ENCODE assay signal across 33 cellular contexts in genomic region chr1:110282395-110282794, GRCh38.
"Had no signal": no experiment of that assay in that cellular context is flagged by ENCODE, and none has a peak within 500 bp of the region (broad histone marks: within the 10 kb centered on the region; RNA-seq: fewer than 3 reads in every experiment).

No MANE protein-coding gene starts in this region.

- H3K27me3 ChIP-seq: ascending aorta, cardiac muscle cell, colonic mucosa, dorsolateral prefrontal cortex, gastrocnemius medialis, hepatocyte, neutrophil, sigmoid colon, stomach, tibial artery, upper lobe of right lung had no signal

- H3K27me3 Mint-ChIP-seq: activated CD4-positive, alpha-beta T cell treated with anti-CD3 and anti-CD28 coated beads for 36 hours; stimulated activated naive B cell treated with anti-CD40 and anti-IgM and Interleukin-4, amounts not matched to agents 10 μg/mL and 1 μg/mL and 100 μg/mL, for 72 hours had no signal

- H3K4me2 ChIP-seq: hepatocyte had no signal

- H3K27ac ChIP-seq: ascending aorta, cardiac muscle cell, colonic mucosa, dorsolateral prefrontal cortex, hepatocyte, neutrophil, prostate gland, sigmoid colon, stomach, tibial artery, upper lobe of right lung had no signal

- H3K27ac Mint-ChIP-seq: activated CD4-positive, alpha-beta T cell treated with anti-CD3 and anti-CD28 coated beads for 36 hours; activated CD8-positive, alpha-beta memory T cell treated with anti-CD3 and anti-CD28 coated beads, Interleukin-2, amount 10 ng/mL, durations not matched to agents 7 days and 5 days; activated CD8-positive, alpha-beta T cell treated with anti-CD3 and anti-CD28 coated beads, Interleukin-2, amount 10 ng/mL, durations not matched to agents 7 days and 5 days; activated naive CD4-positive, alpha-beta T cell treated with anti-CD3 and anti-CD28 coated beads for 36 hours; activated naive CD8-positive, alpha-beta T cell treated with anti-CD3 and anti-CD28 coated beads, Interleukin-2, amount 10 ng/mL, durations not matched to agents 7 days and 5 days; activated T-helper 1 cell treated with anti-CD3 and anti-CD28 coated beads, Interleukin-12 subunit alpha, Interleukin-12 subunit beta, Interleukin-2, Interleukin-4 antibody, amounts not matched to agents 30 ng/mL and 10 ng/mL and 1 ng/mL, durations not matched to agents 14 hours and 24 hours and 36 hours; nephron; stimulated activated naive B cell treated with anti-CD40 and anti-IgM and Interleukin-4, amounts not matched to agents 10 μg/mL and 1 μg/mL and 100 μg/mL, for 72 hours had no signal

- H2AFZ ChIP-seq: hepatocyte had no signal

- H3K36me3 Mint-ChIP-seq: activated CD8-positive, alpha-beta memory T cell treated with anti-CD3 and anti-CD28 coated beads, Interleukin-2, amount 10 ng/mL, durations not matched to agents 7 days and 5 days; activated naive CD8-positive, alpha-beta T cell treated with anti-CD3 and anti-CD28 coated beads, Interleukin-2, amount 10 ng/mL, durations not matched to agents 7 days and 5 days; brain; stimulated activated naive B cell treated with anti-CD40 and anti-IgM and Interleukin-4, amounts not matched to agents 10 μg/mL and 1 μg/mL and 100 μg/mL, for 72 hours had no signal

- H3K36me3 ChIP-seq: ascending aorta, cardiac muscle cell, colonic mucosa, gastrocnemius medialis, neutrophil, prostate gland, sigmoid colon, stomach, tibial artery, upper lobe of right lung had no signal

- ATAC-seq: activated CD4-positive, alpha-beta T cell treated with anti-CD3 and anti-CD28 coated beads for 36 hours; activated CD8-positive, alpha-beta memory T cell treated with anti-CD3 and anti-CD28 coated beads, Interleukin-2, amount 10 ng/mL, durations not matched to agents 7 days and 5 days; activated CD8-positive, alpha-beta T cell treated with anti-CD3 and anti-CD28 coated beads, Interleukin-2, amount 10 ng/mL, durations not matched to agents 7 days and 5 days; gastrocnemius medialis; left cardiac atrium; left ventricle myocardium superior; mucosa of descending colon; stimulated activated naive B cell treated with anti-CD40 and anti-IgM and Interleukin-4, amounts not matched to agents 10 μg/mL and 1 μg/mL and 100 μg/mL, for 72 hours; upper lobe of right lung had no signal

- H3K4me3 ChIP-seq: ascending aorta, cardiac muscle cell, colonic mucosa, dorsolateral prefrontal cortex, gastrocnemius medialis, hepatocyte, mucosa of descending colon, prostate gland, sigmoid colon, stomach, tibial artery, upper lobe of right lung had no signal

- H3K9me3 ChIP-seq: ascending aorta, colonic mucosa, gastrocnemius medialis, mucosa of descending colon, neutrophil, prostate gland, sigmoid colon, stomach, tibial artery, upper lobe of right lung had no signal

- DNase-seq: activated CD4-positive, alpha-beta T cell treated with anti-CD3 and anti-CD28 coated beads for 36 hours; activated CD4-positive, CD25-positive, alpha-beta regulatory T cell; activated CD8-positive, alpha-beta memory T cell treated with anti-CD3 and anti-CD28 coated beads, Interleukin-2, amount 10 ng/mL, durations not matched to agents 7 days and 5 days; activated CD8-positive, alpha-beta T cell treated with anti-CD3 and anti-CD28 coated beads, Interleukin-2, amount 10 ng/mL, durations not matched to agents 7 days and 5 days; activated effector memory CD4-positive, alpha-beta T cell treated with anti-CD3 and anti-CD28 coated beads, Interleukin-2, amount 50 U/mL, for 16 hours; activated naive CD4-positive, alpha-beta T cell treated with anti-CD3 and anti-CD28 coated beads for 36 hours; activated naive CD8-positive, alpha-beta T cell treated with anti-CD3 and anti-CD28 coated beads, Interleukin-2, amount 10 ng/mL, durations not matched to agents 7 days and 5 days; cerebellar nuclear complex; colonic mucosa; dorsolateral prefrontal cortex; effector memory CD4-positive, alpha-beta T cell; left cardiac atrium; left ventricle myocardium superior; mucosa of descending colon; retina; sigmoid colon; small intestine; stimulated activated CD4-positive, alpha-beta T cell treated with anti-CD3 and anti-CD28 coated beads, Interleukin-4, amount 100 ng/mL, for 4 hours; stimulated activated CD8-positive, alpha-beta memory T cell treated with anti-CD3 and anti-CD28 coated beads, Interleukin-4, amount 100 ng/mL, for 48 hours; stimulated activated naive B cell treated with anti-CD40 and anti-IgM and Interleukin-4, amounts not matched to agents 10 μg/mL and 1 μg/mL and 100 μg/mL, for 72 hours; stomach; T-helper 1 cell; tibial artery; upper lobe of right lung had no signal

- H3K9me3 Mint-ChIP-seq: activated naive CD4-positive, alpha-beta T cell treated with anti-CD3 and anti-CD28 coated beads for 36 hours; activated naive CD8-positive, alpha-beta T cell treated with anti-CD3 and anti-CD28 coated beads, Interleukin-2, amount 10 ng/mL, durations not matched to agents 7 days and 5 days; activated T-helper 1 cell treated with anti-CD3 and anti-CD28 coated beads, Interleukin-12 subunit alpha, Interleukin-12 subunit beta, Interleukin-2, Interleukin-4 antibody, amounts not matched to agents 30 ng/mL and 10 ng/mL and 1 ng/mL, durations not matched to agents 14 hours and 24 hours and 36 hours; brain; nephron; stimulated activated naive B cell treated with anti-CD40 and anti-IgM and Interleukin-4, amounts not matched to agents 10 μg/mL and 1 μg/mL and 100 μg/mL, for 72 hours had no signal

- H3K4me1 Mint-ChIP-seq: activated CD4-positive, alpha-beta T cell treated with anti-CD3 and anti-CD28 coated beads for 36 hours; activated CD8-positive, alpha-beta memory T cell treated with anti-CD3 and anti-CD28 coated beads, Interleukin-2, amount 10 ng/mL, durations not matched to agents 7 days and 5 days; stimulated activated naive B cell treated with anti-CD40 and anti-IgM and Interleukin-4, amounts not matched to agents 10 μg/mL and 1 μg/mL and 100 μg/mL, for 72 hours had no signal

- H3K4me3 Mint-ChIP-seq: activated CD4-positive, alpha-beta T cell treated with anti-CD3 and anti-CD28 coated beads for 36 hours; activated CD8-positive, alpha-beta memory T cell treated with anti-CD3 and anti-CD28 coated beads, Interleukin-2, amount 10 ng/mL, durations not matched to agents 7 days and 5 days; activated CD8-positive, alpha-beta T cell treated with anti-CD3 and anti-CD28 coated beads, Interleukin-2, amount 10 ng/mL, durations not matched to agents 7 days and 5 days; activated naive CD4-positive, alpha-beta T cell treated with anti-CD3 and anti-CD28 coated beads for 36 hours; activated naive CD8-positive, alpha-beta T cell treated with anti-CD3 and anti-CD28 coated beads, Interleukin-2, amount 10 ng/mL, durations not matched to agents 7 days and 5 days; activated T-helper 1 cell treated with anti-CD3 and anti-CD28 coated beads, Interleukin-12 subunit alpha, Interleukin-12 subunit beta, Interleukin-2, Interleukin-4 antibody, amounts not matched to agents 30 ng/mL and 10 ng/mL and 1 ng/mL, durations not matched to agents 14 hours and 24 hours and 36 hours; brain; nephron; stimulated activated naive B cell treated with anti-CD40 and anti-IgM and Interleukin-4, amounts not matched to agents 10 μg/mL and 1 μg/mL and 100 μg/mL, for 72 hours had no signal

- H3K4me1 ChIP-seq: ascending aorta, colonic mucosa, prostate gland, sigmoid colon, stomach, tibial artery, upper lobe of right lung had no signal

- H3K79me2 ChIP-seq: hepatocyte had no signal
